24 cellular contexts compared by ENCODE assay signal in the genomic region with DNA sequence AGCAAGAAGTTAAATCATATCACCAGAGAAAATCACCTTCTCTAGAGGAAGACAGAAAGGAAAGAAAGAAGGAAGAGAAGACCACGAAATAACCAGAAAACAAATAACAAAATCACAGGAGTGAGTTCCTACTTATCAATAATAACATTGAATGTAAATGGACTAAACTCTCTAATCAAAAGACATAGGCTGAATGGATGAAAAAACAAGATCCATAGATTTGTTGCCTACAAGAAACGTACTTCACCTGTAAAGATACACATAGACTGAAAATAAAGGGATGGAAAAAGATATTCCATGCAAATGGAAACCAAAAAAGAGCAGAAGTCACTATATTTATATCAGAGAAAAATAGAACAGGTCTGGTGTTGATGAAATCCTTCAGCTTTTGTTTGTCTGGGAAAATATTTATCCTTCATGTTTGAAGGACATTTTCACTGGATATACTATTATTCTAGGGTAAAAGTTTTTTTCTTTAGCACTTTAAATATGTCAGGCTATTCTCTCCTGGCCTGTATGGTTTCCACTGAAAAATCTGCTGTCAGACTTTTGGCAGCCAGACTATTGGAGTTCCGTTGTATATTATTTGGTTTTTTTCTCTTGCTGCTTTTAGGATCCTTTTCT.
"Had no signal": no experiment of that assay in that cellular context is flagged by ENCODE, and none has a peak within 500 bp of the region (broad histone marks: within the 10 kb centered on the region; RNA-seq: fewer than 3 reads in every experiment).

No MANE protein-coding gene starts in this region.

- H3K36me3 ChIP-seq: esophagus muscularis mucosa, heart right ventricle, left lung, lower lobe of right lung had no signal

- H3K27me3 ChIP-seq: dorsolateral prefrontal cortex, esophagus muscularis mucosa, foreskin keratinocyte, heart right ventricle, left lung had no signal

- H3K27ac ChIP-seq: coronary artery, dorsolateral prefrontal cortex, esophagus muscularis mucosa, foreskin keratinocyte, heart right ventricle, left lung, lower lobe of right lung had no signal

- DNase-seq: dermis blood vessel endothelial cell; dorsolateral prefrontal cortex; effector CD4-positive, alpha-beta T cell; effector memory CD4-positive, alpha-beta T cell; foreskin keratinocyte; glutamatergic neuron; head of caudate nucleus; heart right ventricle; hippocampal formation; left cardiac atrium; left lung; left ventricle myocardium superior; lower lobe of right lung; mesenchymal stem cell; mucosa of descending colon; naive B cell had no signal

- H3K4me1 ChIP-seq: esophagus muscularis mucosa, foreskin keratinocyte, heart right ventricle, left lung, lower lobe of right lung had no signal

- H3K4me3 Mint-ChIP-seq: mesothelial cell of epicardium, naive B cell had no signal

- H3K4me1 Mint-ChIP-seq: mesothelial cell of epicardium had no signal

- H3K27ac Mint-ChIP-seq: mesothelial cell of epicardium, naive B cell had no signal

- FAIRE-seq: colon, endothelial cell of umbilical vein, frontal cortex, islet of Langerhans, keratinocyte had no signal

- H3K36me3 Mint-ChIP-seq: mesothelial cell of epicardium had no signal

- H3K4me3 ChIP-seq: coronary artery, dorsolateral prefrontal cortex, esophagus muscularis mucosa, heart right ventricle, left lung, lower lobe of right lung, mucosa of descending colon had no signal

- ATAC-seq: foreskin keratinocyte, heart right ventricle, left cardiac atrium, left lung, left ventricle myocardium superior, lower lobe of right lung, mucosa of descending colon had no signal
